1 cellular context compared by ENCODE assay signal in genomic region chr1:21439721-21440629, GRCh38.
TF ChIP-seq lines count a peak whose summit lies in the region.

TSS of gene NBPF3 (plus strand) at chr1:21440137. CDS start at chr1:21445087, 4,950 bp downstream.

TF ChIP-seq in WTC11, 78 proteins besides CTCF, POLR2A, EP300 and RAD21 (continued from another document and continues in another):
- no peak for TF ChIP-seq AFF4 (CRISPR knock-in tag; IDR thresholded peaks at IDR 0.05; ENCODE audit: borderline replicate concordance)
- peak; percentile 25; the same call in 1 of the 2 replicates for TF ChIP-seq ZBTB21 (CRISPR knock-in tag; IDR thresholded peaks at IDR 0.05; ENCODE audit: borderline replicate concordance)
- TF ChIP-seq NR1H2 (CRISPR knock-in tag; IDR thresholded peaks at IDR 0.05), result no peak
- no peak for TF ChIP-seq USF2 (CRISPR knock-in tag; IDR thresholded peaks at IDR 0.05)
- no peak for TF ChIP-seq E2F1 (CRISPR knock-in tag; IDR thresholded peaks at IDR 0.05)
- TF ChIP-seq ARID4B (CRISPR knock-in tag; IDR thresholded peaks at IDR 0.05; ENCODE audit: borderline replicate concordance), result peak; percentile 40; the same call in 1 of the 2 replicates
- peak; percentile 80 for TF ChIP-seq FOXP1 (CRISPR knock-in tag; IDR thresholded peaks at IDR 0.05; ENCODE audit: borderline replicate concordance)
- TF ChIP-seq ZNF121 (CRISPR knock-in tag; IDR thresholded peaks at IDR 0.05), result no peak
- TF ChIP-seq TCF7 (CRISPR knock-in tag; IDR thresholded peaks at IDR 0.05; ENCODE audit: low read depth), result 0 out of 2 replicates have a peak, but pooled peaks have one; percentile 7
- 0 out of 2 replicates have a peak, but pooled peaks have one; percentile 30 for TF ChIP-seq FOXP4 (CRISPR knock-in tag; IDR thresholded peaks at IDR 0.05)
- no peak for TF ChIP-seq RORB (CRISPR knock-in tag; IDR thresholded peaks at IDR 0.05)
- TF ChIP-seq IRF1 (CRISPR knock-in tag; IDR thresholded peaks at IDR 0.05), result no peak
- TF ChIP-seq ZNF425 (CRISPR knock-in tag; conservative IDR thresholded peaks at IDR 0.05), result no peak
- TF ChIP-seq RELA (CRISPR knock-in tag; IDR thresholded peaks at IDR 0.05; ENCODE audit: borderline replicate concordance), result no peak
- no peak for TF ChIP-seq ZMAT4 (CRISPR knock-in tag; IDR thresholded peaks at IDR 0.05)
- no peak for TF ChIP-seq ZNF396 (CRISPR knock-in tag; IDR thresholded peaks at IDR 0.05; ENCODE audit: borderline replicate concordance)
- TF ChIP-seq TP53 (CRISPR knock-in tag; IDR thresholded peaks at IDR 0.05), result peak; percentile 45; the same call in 1 of the 2 replicates
- no peak for TF ChIP-seq ESRRA (CRISPR knock-in tag; IDR thresholded peaks at IDR 0.05; ENCODE audit: borderline replicate concordance)
- TF ChIP-seq ZNF317 (CRISPR knock-in tag; IDR thresholded peaks at IDR 0.05; ENCODE audit: borderline replicate concordance, low read depth), result no peak
- no peak for TF ChIP-seq CBFB (CRISPR knock-in tag; IDR thresholded peaks at IDR 0.05; ENCODE audit: low read depth)
- TF ChIP-seq ELF4 (CRISPR knock-in tag; IDR thresholded peaks at IDR 0.05; ENCODE audit: low read depth), result no peak
- no peak for TF ChIP-seq ZNF512 (CRISPR knock-in tag; IDR thresholded peaks at IDR 0.05; ENCODE audit: borderline replicate concordance)
- no peak for TF ChIP-seq ZNF423 (CRISPR knock-in tag; IDR thresholded peaks at IDR 0.05)
- no peak for TF ChIP-seq ZSCAN18 (CRISPR knock-in tag; IDR thresholded peaks at IDR 0.05)
- TF ChIP-seq ATF6 (CRISPR knock-in tag; IDR thresholded peaks at IDR 0.05), result no peak
- no peak for TF ChIP-seq ZNF232 (CRISPR knock-in tag; IDR thresholded peaks at IDR 0.05)
- TF ChIP-seq ZNF281 (CRISPR knock-in tag; IDR thresholded peaks at IDR 0.05), result no peak
